ENCODE assay signal across 8 cellular contexts in the genomic region with DNA sequence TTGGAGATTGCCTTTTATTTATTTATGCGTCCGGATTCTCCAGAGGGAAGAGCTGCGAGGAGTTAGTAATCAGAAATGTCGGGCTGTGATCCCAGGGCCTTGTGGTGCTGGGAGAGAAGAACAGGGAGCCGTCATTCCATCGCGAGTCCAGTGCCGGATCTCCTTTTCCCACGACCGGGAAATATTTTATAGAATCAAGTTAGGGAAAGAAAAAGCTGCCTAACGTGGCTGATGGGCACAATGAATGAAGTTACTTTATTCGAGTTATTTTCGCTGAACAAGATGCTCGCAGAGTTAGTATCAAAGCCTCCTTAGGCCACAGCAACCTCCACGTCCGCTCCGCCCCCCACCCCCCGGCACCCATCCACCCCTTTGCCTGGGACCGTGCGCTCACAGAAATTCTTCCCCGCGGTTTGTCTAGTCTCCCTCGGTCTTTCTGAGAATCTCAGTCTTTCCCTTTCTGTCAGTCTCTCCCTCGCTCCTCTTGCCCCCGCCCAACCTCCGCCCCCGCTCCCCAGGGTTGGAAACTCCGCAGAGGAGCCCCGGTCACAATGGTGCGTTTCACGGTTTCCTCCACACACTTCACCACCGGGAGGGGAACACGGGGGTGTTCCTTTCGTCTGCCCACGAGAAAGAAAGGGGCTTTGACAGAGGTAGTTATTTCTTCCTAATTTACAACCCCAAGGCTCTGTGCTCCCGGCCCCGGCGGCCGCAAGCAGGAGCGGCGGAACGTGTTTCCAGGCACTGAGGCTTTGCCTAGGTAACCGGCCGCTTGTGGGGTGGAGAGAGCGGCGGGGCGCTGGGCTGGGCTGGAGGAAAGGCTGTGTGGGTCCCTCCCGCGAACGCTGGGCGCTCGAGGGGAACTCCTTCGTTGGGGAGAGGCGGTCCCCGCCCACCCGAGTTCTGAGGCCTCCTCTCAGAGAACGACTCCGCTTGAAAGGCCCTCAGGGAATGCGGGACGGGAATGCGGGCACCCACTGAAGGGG. TPM values are rescaled to one million over a fixed set of nuclear protein-coding genes. Genes with fewer than 3 reads are reported as not detected.
DNase-seq lines count a peak whose midpoint lies in the region; ATAC-seq and TF ChIP-seq lines count a peak whose summit lies in the region.

No MANE protein-coding gene starts in this region.

- peaks cover 0 to 48% (median 34%) of the 10 kb centered on the region in 7 donors for H3K9me3 Mint-ChIP-seq in CD14-positive monocyte
- H3K9me3 Mint-ChIP-seq in activated CD4-positive, alpha-beta T cell treated with anti-CD3 and anti-CD28 coated beads, Interleukin-2, amount 10 ng/mL, durations not matched to agents 24 days and 14 days: no peaks in the 10 kb centered on the region

- no peak overlapping the region for H4K5ac ChIP-seq in mesendoderm (ENCODE audit: low read length)

- DNase-seq in CD14-positive monocyte (ENCODE audit: low spot score): no peak
- peak; percentile 85 for DNase-seq in activated CD4-positive, alpha-beta T cell treated with anti-CD3 and anti-CD28 coated beads, Interleukin-2, amount 10 ng/mL, durations not matched to agents 24 days and 14 days
- peak in 4 of 10 donors; percentile 49 to 59 (median 54) for DNase-seq in dorsolateral prefrontal cortex
- peak; percentile 37 for DNase-seq in mesendoderm
- peak; percentile 74 for DNase-seq in stimulated activated CD8-positive, alpha-beta memory T cell treated with anti-CD3 and anti-CD28 coated beads, Interleukin-12 subunit alpha, Interleukin-12 subunit beta, amount 100 ng/mL, for 4 hours (ENCODE audit: low read depth)
- DNase-seq in SIG-M5 (lab: John Stamatoyannopoulos, UW): no peak

- H3K27me3 Mint-ChIP-seq in CD14-positive monocyte (ENCODE audit: low read depth in 3 of 3): peaks cover 61 to 75% (median 73%) of the 10 kb centered on the region in 3 donors
- H3K27me3 Mint-ChIP-seq in activated CD4-positive, alpha-beta T cell treated with anti-CD3 and anti-CD28 coated beads, Interleukin-2, amount 10 ng/mL, durations not matched to agents 24 days and 14 days: peaks cover 14% of the 10 kb centered on the region

- no peak overlapping the region for H3K18ac ChIP-seq in mesendoderm (ENCODE audit: low read length)

- peak overlapping the region; percentile 49 for H3K56ac ChIP-seq in mesendoderm (ENCODE audit: low read length)

- H2BK120ac ChIP-seq in mesendoderm (ENCODE audit: low read depth, low read length): no peak overlapping the region

- under 1% methylated on average over 61 of the region's 61 CpGs for WGBS in HUES64
- no CpG with 5 or more reads among the region's 61 CpGs for WGBS in mesendoderm (ENCODE audit: extremely low coverage, insufficient coverage, low lambda C conversion rate)

- H3K4me1 Mint-ChIP-seq in CD14-positive monocyte: peaks cover 64% of the 10 kb centered on the region
- H3K4me1 Mint-ChIP-seq in activated CD4-positive, alpha-beta T cell treated with anti-CD3 and anti-CD28 coated beads, Interleukin-2, amount 10 ng/mL, durations not matched to agents 24 days and 14 days: peaks cover 62% of the 10 kb centered on the region

- H3K23ac ChIP-seq in mesendoderm (ENCODE audit: low read length): no peak overlapping the region

- no peak overlapping the region for H4K8ac ChIP-seq in mesendoderm (ENCODE audit: low read depth, low read length)

- H3K9ac ChIP-seq in HUES64 (ENCODE audit: low read depth, low read length): no peak overlapping the region
- H3K9ac ChIP-seq in mesendoderm (ENCODE audit: low read length): peak overlapping the region; percentile 32

- H3K9me3 ChIP-seq in HUES64 (ENCODE audit: insufficient read depth, low read depth, low read length): no peaks in the 10 kb centered on the region

- H3K79me1 ChIP-seq in mesendoderm (ENCODE audit: low read length): no peaks in the 10 kb centered on the region

- no peaks in the 10 kb centered on the region for H3K79me2 ChIP-seq in mesendoderm (ENCODE audit: control insufficient read depth, insufficient read depth, low read length)

- H2AK5ac ChIP-seq in mesendoderm (ENCODE audit: low read length): no peak overlapping the region

- H3K4me2 ChIP-seq in mesendoderm (ENCODE audit: low read length): peak overlapping the region; percentile 25

- no peak overlapping the region for H2BK15ac ChIP-seq in mesendoderm (replicated peaks; ENCODE audit: low read depth)

- peak overlapping the region; percentile 70 to 100 (median 98) for H3K27ac Mint-ChIP-seq in CD14-positive monocyte
- H3K27ac Mint-ChIP-seq in activated CD4-positive, alpha-beta T cell treated with anti-CD3 and anti-CD28 coated beads, Interleukin-2, amount 10 ng/mL, durations not matched to agents 24 days and 14 days: peak overlapping the region; percentile 96

- ATAC-seq in HG02970 (IDR thresholded peaks at IDR 0.05; ENCODE audit: low FRiP score, unreplicated experiment): no peak

- no peak overlapping the region for H3K27ac ChIP-seq in HUES64 (ENCODE audit: low read depth, low read length)
- H3K27ac ChIP-seq in dorsolateral prefrontal cortex: peak overlapping the region in 21 of 59 donors; percentile 12 to 100 (median 99)
- H3K27ac ChIP-seq in mesendoderm (ENCODE audit: low read depth, low read length): no peak overlapping the region

- H3K27me3 ChIP-seq in HUES64 (ENCODE audit: insufficient read depth, low read length) (peaks cover 86% of the 10 kb centered on the region), dorsolateral prefrontal cortex (peaks cover 0 to 12% (median 0%) of the 10 kb centered on the region in 45 donors), mesendoderm (ENCODE audit: insufficient read depth, low read length, poor library complexity) (peaks cover 48% of the 10 kb centered on the region)

- TF ChIP-seq CTCF in CD14-positive monocyte (IDR thresholded peaks at IDR 0.05): no peak
- no peak for TF ChIP-seq CTCF in dorsolateral prefrontal cortex (IDR thresholded peaks at IDR 0.05 in 54 of 56, conservative IDR thresholded peaks at IDR 0.05 in 2 of 56; ENCODE audit: low read depth in 1 of 56, partially characterized antibody in 56 of 56)

- no peak overlapping the region for H3K4ac ChIP-seq in mesendoderm (ENCODE audit: low read depth, low read length)

- peak overlapping the region; percentile 100 for H3K4me3 Mint-ChIP-seq in CD14-positive monocyte
- peak overlapping the region; percentile 99 for H3K4me3 Mint-ChIP-seq in activated CD4-positive, alpha-beta T cell treated with anti-CD3 and anti-CD28 coated beads, Interleukin-2, amount 10 ng/mL, durations not matched to agents 24 days and 14 days

- H3K36me3 ChIP-seq in HUES64 (ENCODE audit: insufficient read depth, low read length) (no peaks in the 10 kb centered on the region), mesendoderm (ENCODE audit: control insufficient read depth, insufficient read depth, low read length) (no peaks in the 10 kb centered on the region)

- no peak overlapping the region for H2BK5ac ChIP-seq in mesendoderm (ENCODE audit: low read length)

- intact Hi-C loops in CD14-positive monocyte (cut with micrococcal nuclease): loop anchor here (5.0 to 10.0 kb wide), 8 partner anchors 81 to 701 kb away; partner anchors contain the start of genes STX17 (in 2 of the 2), ALG2 (in 1 of the 2), ERP44 (in 1 of the 2) and INVS (in 1 of the 2)
- intact Hi-C loops in activated CD4-positive, alpha-beta T cell treated with anti-CD3 and anti-CD28 coated beads, Interleukin-2, amount 10 ng/mL, durations not matched to agents 24 days and 14 days (cut with micrococcal nuclease): loop anchor here (1.0 to 10.0 kb wide), 7 partner anchors 81 to 1839 kb away; partner anchors contain the start of genes ANP32B, STX17 and TGFBR1
- intact Hi-C loops in dorsolateral prefrontal cortex (cut with DNase I): loop anchor here (5.0 to 10.0 kb wide), 9 partner anchors 191 to 1026 kb away; partner anchors contain the start of genes ANKS6 (in 1 of the 2), ERP44 (in 1 of the 2) and INVS (in 1 of the 2)

- H3K4me3 ChIP-seq in HUES64 (ENCODE audit: low read length) (peak overlapping the region; percentile 65), dorsolateral prefrontal cortex (peak overlapping the region; percentile 67 to 100 (median 91)), mesendoderm (ENCODE audit: low read length) (no peak overlapping the region)

- H3K4me1 ChIP-seq in HUES64 (ENCODE audit: insufficient read depth, low read length): peaks cover 13% of the 10 kb centered on the region; the same call in 1 of the 2 replicates
- H3K4me1 ChIP-seq in mesendoderm (ENCODE audit: control insufficient read depth, low read depth, low read length): peaks cover 10% of the 10 kb centered on the region

- peaks cover 15 to 35% of the 10 kb centered on the region in 2 donors for H3K36me3 Mint-ChIP-seq in CD14-positive monocyte
- H3K36me3 Mint-ChIP-seq in activated CD4-positive, alpha-beta T cell treated with anti-CD3 and anti-CD28 coated beads, Interleukin-2, amount 10 ng/mL, durations not matched to agents 24 days and 14 days (ENCODE audit: low read depth): peaks cover 48% of the 10 kb centered on the region

RNA-seq across cellular contexts. Expression of gene NR4A3, which starts 2.0 kb away (rescaled TPM):
- polyA plus RNA-seq in CD14-positive monocyte: under 1 TPM; 0.88 to 0.92 TPM
- 0.20 TPM for polyA plus RNA-seq in HUES64 (2013, experiment 1 of 2)
- polyA plus RNA-seq in HUES64 (2013, experiment 2 of 2): 0.13 TPM
- 51.1 and 52.8 TPM in 2 replicates for total RNA-seq in activated CD4-positive, alpha-beta T cell treated with anti-CD3 and anti-CD28 coated beads, Interleukin-2, amount 10 ng/mL, durations not matched to agents 24 days and 14 days
- 10 to 100 TPM in 8 of 120 experiments, 1 to 10 TPM in 112; 1.5 to 39.1 (median 4.3) TPM for total RNA-seq in dorsolateral prefrontal cortex
- polyA plus RNA-seq in mesendoderm (2013, experiment 1 of 2): 0.04 TPM
- 0.06 TPM for polyA plus RNA-seq in mesendoderm (2013, experiment 2 of 2)

Comparison
In these comparisons a context has a peak if more than half of its experiments do, and no peak if none do; other contexts are left out.
1. DNase-seq: peak in activated CD4-positive, alpha-beta T cell treated with anti-CD3 and anti-CD28 coated beads, Interleukin-2, amount 10 ng/mL, durations not matched to agents 24 days and 14 days (single experiment), mesendoderm (single experiment) and stimulated activated CD8-positive, alpha-beta memory T cell treated with anti-CD3 and anti-CD28 coated beads, Interleukin-12 subunit alpha, Interleukin-12 subunit beta, amount 100 ng/mL, for 4 hours (single experiment); none in CD14-positive monocyte (single experiment) and SIG-M5 (single experiment).